Comparison of ENCODE assay signal across 1 cellular context in genomic region chr10:124616836-124617130, GRCh38.
TF ChIP-seq lines count a peak whose summit lies in the region.

No MANE protein-coding gene starts in this region.

TF ChIP-seq in H1, 55 proteins besides CTCF, POLR2A, EP300 and RAD21:
- TF ChIP-seq POU5F1 (IDR thresholded peaks at IDR 0.05; ENCODE audit: low read depth, low read length) = no peak
- no peak for TF ChIP-seq ASH2L (IDR thresholded peaks at IDR 0.05; ENCODE audit: low read length)
- no peak for TF ChIP-seq JUN (IDR thresholded peaks at IDR 0.05; ENCODE audit: low read depth, low read length)
